ENCODE assay signal across 24 cellular contexts in genomic region chr17:15659236-15659635, GRCh38. TPM values are rescaled to one million over a fixed set of nuclear protein-coding genes. Genes with fewer than 3 reads are reported as not detected.
DNase-seq lines count a peak whose midpoint lies in the region; ATAC-seq and TF ChIP-seq lines count a peak whose summit lies in the region.
"Had no signal": no experiment of that assay in that cellular context is flagged by ENCODE, and none has a peak within 500 bp of the region (broad histone marks: within the 10 kb centered on the region; RNA-seq: fewer than 3 reads in every experiment).

No MANE protein-coding gene starts in this region.

- H3K9me3 Mint-ChIP-seq in Caco-2 (ENCODE audit: unreplicated experiment), result no peaks in the 10 kb centered on the region
- H3K9me3 Mint-ChIP-seq: activated CD4-positive, alpha-beta T cell treated with anti-CD3 and anti-CD28 coated beads, Interleukin-2, amount 10 ng/mL, durations not matched to agents 7 days and 5 days; activated naive CD8-positive, alpha-beta T cell treated with anti-CD3 and anti-CD28 coated beads for 36 hours; activated T-helper 2 cell treated with anti-CD3 and anti-CD28 coated beads, Interferon-gamma antibody, Interleukin-2, Interleukin-4, amounts not matched to agents 10 μg/mL and 5 μg/mL and 100 μg/mL, durations not matched to agents 14 hours and 24 hours and 36 hours; endodermal cell had no signal

- H3K4me1 Mint-ChIP-seq in Caco-2 (ENCODE audit: low read depth, unreplicated experiment), result peaks cover 20% of the 10 kb centered on the region

- no peak overlapping the region for H4K12ac ChIP-seq in trophoblast cell (ENCODE audit: low read depth, low read length)

- H3K79me2 ChIP-seq in trophoblast cell (ENCODE audit: control insufficient read depth, insufficient read depth, low read length, poor library complexity), result no peaks in the 10 kb centered on the region
- H3K79me2 ChIP-seq in mesendoderm (ENCODE audit: control insufficient read depth, insufficient read depth, low read length), result no peaks in the 10 kb centered on the region

- H3K27me3 ChIP-seq in Caco-2 (replicated peaks; ENCODE audit: control insufficient read depth, insufficient read depth, low read length) (no peaks in the 10 kb centered on the region), RWPE2 (ENCODE audit: insufficient read depth, poor library complexity, severe bottlenecking) (no peaks in the 10 kb centered on the region), trophoblast cell (ENCODE audit: insufficient read depth, low read length) (no peaks in the 10 kb centered on the region), mesendoderm (ENCODE audit: insufficient read depth, low read length, poor library complexity) (no peaks in the 10 kb centered on the region)
- H3K27me3 ChIP-seq: BLaER1 treated with 17β-estradiol and CSF1 and Interleukin-3, amounts not matched to agents 10 nM and 100 nM; colonic mucosa; neural progenitor cell had no signal

- H2BK5ac ChIP-seq in trophoblast cell (ENCODE audit: low read depth, low read length, poor library complexity), result peak overlapping the region; percentile 11
- no peak overlapping the region for H2BK5ac ChIP-seq in mesendoderm (ENCODE audit: low read length)

- no peak overlapping the region for H3K14ac ChIP-seq in trophoblast cell (ENCODE audit: low read length)

- TF ChIP-seq CTCF in Caco-2 (IDR thresholded peaks at IDR 0.05; ENCODE audit: insufficient read depth in 1 of 2, low read depth in 1 of 2, low read length in 1 of 2, severe bottlenecking in 1 of 2, unreplicated experiment in 1 of 2) (no peak), RWPE2 (IDR thresholded peaks at IDR 0.05; ENCODE audit: poor library complexity, severe bottlenecking) (no peak)

- H2BK12ac ChIP-seq in trophoblast cell (ENCODE audit: low read length), result peak overlapping the region; percentile 42

- no peak overlapping the region for H3K56ac ChIP-seq in mesendoderm (ENCODE audit: low read length)

- H3K4me2 ChIP-seq in trophoblast cell (ENCODE audit: low read length) (no peak overlapping the region), mesendoderm (ENCODE audit: low read length) (no peak overlapping the region)
- H3K4me2 ChIP-seq: BLaER1 treated with 17β-estradiol and CSF1 and Interleukin-3, amounts not matched to agents 10 nM and 100 nM; neural progenitor cell had no signal

- CTCF ChIA-PET in Caco-2 (lab: Charles Lee), result no interaction called here

- H3K36me3 ChIP-seq in Caco-2 (ENCODE audit: control insufficient read depth, insufficient read depth, low read length) (no peaks in the 10 kb centered on the region), RWPE2 (ENCODE audit: low read depth) (peaks cover 6% of the 10 kb centered on the region; the same call in 1 of the 2 replicates), trophoblast cell (ENCODE audit: control insufficient read depth in 1 of 2, insufficient read depth in 2 of 2, low read length in 2 of 2) (peaks cover 2% of the 10 kb centered on the region in 2 experiments), mesendoderm (ENCODE audit: control insufficient read depth, insufficient read depth, low read length) (peaks cover 2% of the 10 kb centered on the region)
- H3K36me3 ChIP-seq: colonic mucosa, neural progenitor cell had no signal

- intact Hi-C loops in Caco-2 (cut with micrococcal nuclease; ENCODE audit: unreplicated experiment), result loop anchor here (5.0 kb wide), 1 partner anchor 38 kb away; the partner anchor contains the start of gene ZNF286A

- no peak overlapping the region for H3K4me3 ChIP-seq in Caco-2 (ENCODE audit: low read depth, low read length)
- no peak overlapping the region for H3K4me3 ChIP-seq in RWPE2 (ENCODE audit: severe bottlenecking)
- 0 out of 2 replicates have a peak overlapping the region, but pooled peaks have one; percentile 12 for H3K4me3 ChIP-seq in iPS-18c (ENCODE audit: insufficient read depth, low read depth, low read length)
- no peak overlapping the region for H3K4me3 ChIP-seq in trophoblast cell (ENCODE audit: low read depth, low read length)
- H3K4me3 ChIP-seq in mesendoderm (ENCODE audit: low read length), result no peak overlapping the region
- H3K4me3 ChIP-seq: BLaER1 treated with 17β-estradiol and CSF1 and Interleukin-3, amounts not matched to agents 10 nM and 100 nM; colonic mucosa; neural progenitor cell had no signal

- H2AK5ac ChIP-seq in trophoblast cell (ENCODE audit: low read length), result no peak overlapping the region
- H2AK5ac ChIP-seq in mesendoderm (ENCODE audit: low read length), result no peak overlapping the region

- peaks cover 12% of the 10 kb centered on the region for H3K36me3 Mint-ChIP-seq in Caco-2 (ENCODE audit: insufficient read depth, unreplicated experiment)

- peaks cover 11% of the 10 kb centered on the region for H3K79me1 ChIP-seq in trophoblast cell (ENCODE audit: low read length)
- no peaks in the 10 kb centered on the region for H3K79me1 ChIP-seq in mesendoderm (ENCODE audit: low read length)

- POLR2A ChIA-PET in Caco-2 (lab: Charles Lee), result interaction anchor here (0.7 kb wide), 1 partner anchor 40 kb away, joined by 5 read pairs; the partner anchor contains the start of gene ZNF286A

- H3K23ac ChIP-seq in trophoblast cell (ENCODE audit: low read length), result no peak overlapping the region
- no peak overlapping the region for H3K23ac ChIP-seq in mesendoderm (ENCODE audit: low read length)

- no peaks in the 10 kb centered on the region for H3K27me3 Mint-ChIP-seq in Caco-2 (ENCODE audit: insufficient read depth, unreplicated experiment)
- H3K27me3 Mint-ChIP-seq: activated CD4-positive, alpha-beta T cell treated with anti-CD3 and anti-CD28 coated beads, Interleukin-2, amount 10 ng/mL, durations not matched to agents 7 days and 5 days; activated naive CD8-positive, alpha-beta T cell treated with anti-CD3 and anti-CD28 coated beads for 36 hours had no signal

- no peak overlapping the region for H4K5ac ChIP-seq in mesendoderm (ENCODE audit: low read length)

- H4K91ac ChIP-seq in trophoblast cell (ENCODE audit: low read depth, low read length), result peak overlapping the region; percentile 12

- no TSS peak for BruUV-seq in Caco-2 (replicated peaks; lab: Mats Ljungman, UMichigan)

- H3K27ac ChIP-seq in RWPE2 (ENCODE audit: poor library complexity, severe bottlenecking), result peak overlapping the region; percentile 99
- peak overlapping the region; percentile 3 for H3K27ac ChIP-seq in trophoblast cell (ENCODE audit: low read depth, low read length)
- no peak overlapping the region for H3K27ac ChIP-seq in mesendoderm (ENCODE audit: low read depth, low read length)
- H3K27ac ChIP-seq: BLaER1 treated with 17β-estradiol and CSF1 and Interleukin-3, amounts not matched to agents 10 nM and 100 nM; colonic mucosa; HL-60; neural progenitor cell had no signal

- no peak overlapping the region for H2AFZ ChIP-seq in trophoblast cell (ENCODE audit: insufficient read depth, low read length, poor library complexity)
- H2AFZ ChIP-seq: neural progenitor cell had no signal

- no peak overlapping the region for H4K8ac ChIP-seq in trophoblast cell (ENCODE audit: low read depth, low read length)
- H4K8ac ChIP-seq in mesendoderm (ENCODE audit: low read depth, low read length), result no peak overlapping the region

- H3K4me1 ChIP-seq in Caco-2 (peaks cover 51% of the 10 kb centered on the region), RWPE2 (ENCODE audit: insufficient read depth, poor library complexity, severe bottlenecking) (peaks cover 49% of the 10 kb centered on the region), trophoblast cell (ENCODE audit: control insufficient read depth in 1 of 2, insufficient read depth in 2 of 2, low read length in 2 of 2) (peaks cover 24 to 31% of the 10 kb centered on the region in 2 experiments), mesendoderm (ENCODE audit: control insufficient read depth, low read depth, low read length) (peaks cover 2% of the 10 kb centered on the region)
- H3K4me1 ChIP-seq: colonic mucosa had no signal

- H2BK120ac ChIP-seq in trophoblast cell (ENCODE audit: insufficient read depth, low read length, poor library complexity) (peak overlapping the region; percentile 1), mesendoderm (ENCODE audit: low read depth, low read length) (no peak overlapping the region)

- H3K4ac ChIP-seq in trophoblast cell (ENCODE audit: low read depth, low read length) (no peak overlapping the region), mesendoderm (ENCODE audit: low read depth, low read length) (no peak overlapping the region)

- ATAC-seq in RWPE2 (ENCODE audit: low read depth) (no peak; the same call in 2 of the 3 replicates), HG03139 (IDR thresholded peaks at IDR 0.05; ENCODE audit: unreplicated experiment) (no peak)

- H3K18ac ChIP-seq in trophoblast cell (ENCODE audit: low read length) (no peak overlapping the region), mesendoderm (ENCODE audit: low read length) (no peak overlapping the region)

- DNase-seq in Caco-2 (no peak), RWPE2 (ENCODE audit: low spot score) (no peak), trophoblast cell (peak; percentile 33 to 74), DMS 273 (lab: John Stamatoyannopoulos, UW; ENCODE audit: unreplicated experiment) (no peak), NCI-H446 (lab: John Stamatoyannopoulos, UW) (no peak), mesendoderm (no peak)
- DNase-seq: activated CD4-positive, alpha-beta T cell treated with anti-CD3 and anti-CD28 coated beads, Interleukin-2, amount 10 ng/mL, durations not matched to agents 7 days and 5 days; activated naive CD8-positive, alpha-beta T cell treated with anti-CD3 and anti-CD28 coated beads for 36 hours; colonic mucosa; DMS 273 treated with DMSO at 0.1 percent for 48 hours; hippocampal formation; midbrain; NCI-H1436 treated with DMSO at 0.1 percent for 48 hours; NCI-H526; OCI-M1; stimulated activated CD4-positive, alpha-beta T cell treated with anti-CD3 and anti-CD28 coated beads, Interleukin-12 subunit alpha, Interleukin-12 subunit beta, amount 100 ng/mL, for 4 hours; T-helper 2 cell had no signal

- H3K27ac Mint-ChIP-seq in Caco-2 (ENCODE audit: unreplicated experiment), result peak overlapping the region; percentile 72
- H3K27ac Mint-ChIP-seq: activated CD4-positive, alpha-beta T cell treated with anti-CD3 and anti-CD28 coated beads, Interleukin-2, amount 10 ng/mL, durations not matched to agents 7 days and 5 days; activated naive CD8-positive, alpha-beta T cell treated with anti-CD3 and anti-CD28 coated beads for 36 hours; activated T-helper 2 cell treated with anti-CD3 and anti-CD28 coated beads, Interferon-gamma antibody, Interleukin-2, Interleukin-4, amounts not matched to agents 10 μg/mL and 5 μg/mL and 100 μg/mL, durations not matched to agents 14 hours and 24 hours and 36 hours; neural progenitor cell had no signal

- WGBS in trophoblast cell (ENCODE audit: extremely low coverage, insufficient coverage, insufficient read length), result no CpG with 5 or more reads among the region's 6 CpGs
- WGBS in mesendoderm (ENCODE audit: extremely low coverage, insufficient coverage, low lambda C conversion rate), result no CpG with 5 or more reads among the region's 6 CpGs

- H3K4me3 Mint-ChIP-seq in Caco-2 (ENCODE audit: unreplicated experiment), result no peak overlapping the region
- H3K4me3 Mint-ChIP-seq: activated CD4-positive, alpha-beta T cell treated with anti-CD3 and anti-CD28 coated beads, Interleukin-2, amount 10 ng/mL, durations not matched to agents 7 days and 5 days; activated naive CD8-positive, alpha-beta T cell treated with anti-CD3 and anti-CD28 coated beads for 36 hours; endodermal cell; neural progenitor cell had no signal

- no peak overlapping the region for H3K9ac ChIP-seq in trophoblast cell (ENCODE audit: low read length)
- no peak overlapping the region for H3K9ac ChIP-seq in mesendoderm (ENCODE audit: low read length)
- H3K9ac ChIP-seq: BLaER1 treated with 17β-estradiol and CSF1 and Interleukin-3, amounts not matched to agents 10 nM and 100 nM; neural progenitor cell had no signal

- H3K9me3 ChIP-seq in Caco-2, result no peaks in the 10 kb centered on the region
- H3K9me3 ChIP-seq in RWPE2 (ENCODE audit: severe bottlenecking), result no peaks in the 10 kb centered on the region
- H3K9me3 ChIP-seq in iPS-18c (ENCODE audit: control insufficient read depth, insufficient read depth, low read length), result peaks cover 3% of the 10 kb centered on the region
- H3K9me3 ChIP-seq in trophoblast cell (ENCODE audit: insufficient read depth, low read depth, low read length), result no peaks in the 10 kb centered on the region
- H3K9me3 ChIP-seq: BLaER1 treated with 17β-estradiol and CSF1 and Interleukin-3, amounts not matched to agents 10 nM and 100 nM; colonic mucosa had no signal

- H2BK15ac ChIP-seq in mesendoderm (replicated peaks; ENCODE audit: low read depth), result no peak overlapping the region

RNA-seq across cellular contexts. Expression of gene TRIM16, which starts 24.9 kb away (rescaled TPM):
- total RNA-seq in Caco-2 (2022), result 12.4 and 16.2 TPM in 2 replicates
- 12.9 TPM in 2 replicates for polyA plus RNA-seq in trophoblast cell (2013)
- 8.4 TPM for polyA plus RNA-seq in mesendoderm (2013, experiment 1 of 2)
- polyA plus RNA-seq in mesendoderm (2013, experiment 2 of 2), result 8.6 TPM

RNA-seq across cellular contexts. Expression of gene FBXW10B, which starts 39.7 kb away (rescaled TPM):
- not detected in 2 replicates for total RNA-seq in Caco-2 (2022)
- polyA plus RNA-seq in trophoblast cell (2013), result 0.30 and 0.58 TPM in 2 replicates
- 0.07 TPM for polyA plus RNA-seq in mesendoderm (2013, experiment 1 of 2)
- polyA plus RNA-seq in mesendoderm (2013, experiment 2 of 2), result 0.07 TPM

RNA-seq across cellular contexts. Expression of gene ZNF286A, which starts 40.3 kb away (rescaled TPM):
- total RNA-seq in Caco-2 (2022), result 19.4 and 27.0 TPM in 2 replicates
- 21.5 and 22.0 TPM in 2 replicates for polyA plus RNA-seq in trophoblast cell (2013)
- polyA plus RNA-seq in mesendoderm (2013, experiment 1 of 2), result 42.2 TPM
- polyA plus RNA-seq in mesendoderm (2013, experiment 2 of 2), result 41.7 TPM

Comparison
In these comparisons a context has a peak if more than half of its experiments do, and no peak if none do; other contexts are left out.
1. DNase-seq: peak in trophoblast cell (2 of 2); none in Caco-2 (0 of 2), RWPE2 (single experiment), DMS 273 (single experiment), NCI-H446 (0 of 2) and mesendoderm (single experiment).